ENCODE assay signal across 8 cellular contexts in the genomic region with DNA sequence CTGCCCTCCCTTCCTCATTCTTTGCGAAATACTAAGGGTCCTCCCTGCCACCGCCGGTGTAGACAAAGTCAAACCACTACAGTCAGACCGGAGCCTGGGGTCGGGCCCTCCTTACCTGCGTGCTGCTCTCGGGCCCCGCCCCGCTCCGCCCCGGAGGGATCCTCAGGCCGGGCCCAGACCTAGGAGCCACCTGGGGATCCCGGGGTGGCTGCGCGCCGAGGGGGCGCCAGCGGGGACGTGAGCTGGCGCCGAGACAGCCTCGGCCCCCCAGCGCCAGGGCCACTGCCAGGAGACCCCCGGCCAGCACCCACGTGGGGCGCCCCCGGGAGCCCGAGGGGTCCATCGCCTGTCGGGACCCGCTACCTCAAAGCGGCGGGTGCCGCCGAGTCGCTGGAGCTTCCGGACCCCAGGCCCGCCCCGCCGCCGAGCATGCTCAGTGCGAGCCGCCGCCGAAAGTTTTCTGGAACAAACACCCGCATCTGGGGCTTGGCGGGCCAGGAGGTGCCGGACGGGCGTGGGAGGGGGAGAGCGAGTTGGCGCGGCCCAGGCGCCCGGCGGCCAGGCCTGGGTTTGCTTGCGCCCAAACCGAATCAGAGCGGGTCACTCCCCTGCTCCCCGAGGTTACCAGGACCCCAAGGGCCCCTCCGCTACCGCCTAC. TPM values are rescaled to one million over a fixed set of nuclear protein-coding genes. Genes with fewer than 3 reads are reported as not detected.
DNase-seq lines count a peak whose midpoint lies in the region; ATAC-seq and TF ChIP-seq lines count a peak whose summit lies in the region.

A gene with protein sequence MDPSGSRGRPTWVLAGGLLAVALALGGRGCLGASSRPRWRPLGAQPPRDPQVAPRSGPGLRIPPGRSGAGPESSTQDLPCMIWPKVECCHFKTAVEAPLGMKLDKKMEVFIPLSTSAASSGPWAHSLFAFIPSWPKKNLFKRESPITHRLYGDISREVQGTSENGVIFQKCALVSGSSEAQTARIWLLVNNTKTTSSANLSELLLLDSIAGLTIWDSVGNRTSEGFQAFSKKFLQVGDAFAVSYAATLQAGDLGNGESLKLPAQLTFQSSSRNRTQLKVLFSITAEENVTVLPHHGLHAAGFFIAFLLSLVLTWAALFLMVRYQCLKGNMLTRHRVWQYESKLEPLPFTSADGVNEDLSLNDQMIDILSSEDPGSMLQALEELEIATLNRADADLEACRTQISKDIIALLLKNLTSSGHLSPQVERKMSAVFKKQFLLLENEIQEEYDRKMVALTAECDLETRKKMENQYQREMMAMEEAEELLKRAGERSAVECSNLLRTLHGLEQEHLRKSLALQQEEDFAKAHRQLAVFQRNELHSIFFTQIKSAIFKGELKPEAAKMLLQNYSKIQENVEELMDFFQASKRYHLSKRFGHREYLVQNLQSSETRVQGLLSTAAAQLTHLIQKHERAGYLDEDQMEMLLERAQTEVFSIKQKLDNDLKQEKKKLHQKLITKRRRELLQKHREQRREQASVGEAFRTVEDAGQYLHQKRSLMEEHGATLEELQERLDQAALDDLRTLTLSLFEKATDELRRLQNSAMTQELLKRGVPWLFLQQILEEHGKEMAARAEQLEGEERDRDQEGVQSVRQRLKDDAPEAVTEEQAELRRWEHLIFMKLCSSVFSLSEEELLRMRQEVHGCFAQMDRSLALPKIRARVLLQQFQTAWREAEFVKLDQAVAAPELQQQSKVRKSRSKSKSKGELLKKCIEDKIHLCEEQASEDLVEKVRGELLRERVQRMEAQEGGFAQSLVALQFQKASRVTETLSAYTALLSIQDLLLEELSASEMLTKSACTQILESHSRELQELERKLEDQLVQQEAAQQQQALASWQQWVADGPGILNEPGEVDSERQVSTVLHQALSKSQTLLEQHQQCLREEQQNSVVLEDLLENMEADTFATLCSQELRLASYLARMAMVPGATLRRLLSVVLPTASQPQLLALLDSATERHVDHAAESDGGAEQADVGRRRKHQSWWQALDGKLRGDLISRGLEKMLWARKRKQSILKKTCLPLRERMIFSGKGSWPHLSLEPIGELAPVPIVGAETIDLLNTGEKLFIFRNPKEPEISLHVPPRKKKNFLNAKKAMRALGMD (minus strand): TSS at position 389 of the 658 bp plus-strand sequence. CDS start 46 bp downstream, at position 343.

- peak; percentile 79 for DNase-seq in GM23338 (ENCODE audit: low spot score)
- DNase-seq in activated CD8-positive, alpha-beta memory T cell treated with anti-CD3 and anti-CD28 coated beads, Interleukin-2, amount 10 ng/mL, durations not matched to agents 7 days and 5 days = no peak
- peak; percentile 53 for DNase-seq in fibroblast of peridontal ligament (ENCODE audit: extremely low read depth)
- DNase-seq in ureter (ENCODE audit: low spot score) = peak; percentile 61
- no peak for DNase-seq in AML-193 (lab: John Stamatoyannopoulos, UW)

- peaks cover 36% of the 10 kb centered on the region for H3K27me3 Mint-ChIP-seq in GM23338 (ENCODE audit: insufficient read depth, low read depth, poor library complexity)
- H3K27me3 Mint-ChIP-seq in activated CD8-positive, alpha-beta memory T cell treated with anti-CD3 and anti-CD28 coated beads, Interleukin-2, amount 10 ng/mL, durations not matched to agents 7 days and 5 days = peaks cover 45% of the 10 kb centered on the region

- no peak within 1 kb of the TSS for H3K27ac Mint-ChIP-seq in GM23338
- H3K27ac Mint-ChIP-seq in activated CD8-positive, alpha-beta memory T cell treated with anti-CD3 and anti-CD28 coated beads, Interleukin-2, amount 10 ng/mL, durations not matched to agents 7 days and 5 days = peak within 1 kb of the TSS; percentile 10

- H3K27me3 ChIP-seq in GM23338 (ENCODE audit: insufficient read depth) (peaks cover 30% of the 10 kb centered on the region), mucosa of stomach (ENCODE audit: control insufficient read depth, insufficient read depth, low read length) (peaks cover 43% of the 10 kb centered on the region)

- no peaks in the 10 kb centered on the region; the same call in 1 of the 2 replicates for H3K36me3 ChIP-seq in GM23338 (ENCODE audit: insufficient read depth)
- no peaks in the 10 kb centered on the region for H3K36me3 ChIP-seq in mucosa of stomach (ENCODE audit: control insufficient read depth, insufficient read depth, low read length)

- H3K4me1 ChIP-seq in GM23338 (ENCODE audit: insufficient read depth) (peaks cover 8% of the 10 kb centered on the region; the same call in 1 of the 2 replicates), mucosa of stomach (ENCODE audit: control insufficient read depth, insufficient read depth, low read length) (peaks cover 5% of the 10 kb centered on the region)

- no peaks in the 10 kb centered on the region for H3K9me3 ChIP-seq in mucosa of stomach (ENCODE audit: control insufficient read depth, low read length)

- H3K79me2 ChIP-seq in GM23338 (replicated peaks; ENCODE audit: insufficient read depth) = no peaks in the 10 kb centered on the region; the same call in 1 of the 2 replicates

- H2AFZ ChIP-seq in GM23338 = peak within 1 kb of the TSS; percentile 99

- ATAC-seq in GM23338 = peak; percentile 71
- no peak for ATAC-seq in activated CD8-positive, alpha-beta memory T cell treated with anti-CD3 and anti-CD28 coated beads, Interleukin-2, amount 10 ng/mL, durations not matched to agents 7 days and 5 days
- ATAC-seq in GM19395 (IDR thresholded peaks at IDR 0.05; ENCODE audit: unreplicated experiment) = no peak
- ATAC-seq in HG02884 (IDR thresholded peaks at IDR 0.05; ENCODE audit: unreplicated experiment) = no peak

- H3K4me1 Mint-ChIP-seq in GM23338 = peaks cover 25% of the 10 kb centered on the region
- H3K4me1 Mint-ChIP-seq in activated CD8-positive, alpha-beta memory T cell treated with anti-CD3 and anti-CD28 coated beads, Interleukin-2, amount 10 ng/mL, durations not matched to agents 7 days and 5 days = peaks cover 14% of the 10 kb centered on the region

- peaks cover 19% of the 10 kb centered on the region for H3K9me3 Mint-ChIP-seq in GM23338
- H3K9me3 Mint-ChIP-seq in activated CD8-positive, alpha-beta memory T cell treated with anti-CD3 and anti-CD28 coated beads, Interleukin-2, amount 10 ng/mL, durations not matched to agents 7 days and 5 days (ENCODE audit: low read depth) = peaks cover 3% of the 10 kb centered on the region

- H3K36me3 Mint-ChIP-seq in GM23338 (ENCODE audit: low read depth) = peaks cover 22% of the 10 kb centered on the region
- H3K36me3 Mint-ChIP-seq in activated CD8-positive, alpha-beta memory T cell treated with anti-CD3 and anti-CD28 coated beads, Interleukin-2, amount 10 ng/mL, durations not matched to agents 7 days and 5 days = peaks cover 2% of the 10 kb centered on the region

- peak within 1 kb of the TSS; percentile 82 for H3K4me3 Mint-ChIP-seq in GM23338
- H3K4me3 Mint-ChIP-seq in activated CD8-positive, alpha-beta memory T cell treated with anti-CD3 and anti-CD28 coated beads, Interleukin-2, amount 10 ng/mL, durations not matched to agents 7 days and 5 days = peak within 1 kb of the TSS; percentile 13

- H3K9me2 ChIP-seq in GM23338 (ENCODE audit: insufficient read depth) = no peaks in the 10 kb centered on the region

- peak within 1 kb of the TSS; percentile 88 for H3K4me2 ChIP-seq in GM23338

- CTCF ChIA-PET in activated CD8-positive, alpha-beta memory T cell treated with anti-CD3 and anti-CD28 coated beads, Interleukin-2, amount 10 ng/mL, durations not matched to agents 7 days and 5 days (lab: Charles Lee) = no interaction called here

- TF ChIP-seq CTCF in GM23338 (conservative IDR thresholded peaks at IDR 0.05; ENCODE audit: low read depth in 2 of 2) = no peak

- H3K27ac ChIP-seq in GM23338 (ENCODE audit: low read depth) = no peak within 1 kb of the TSS

- H4K20me1 ChIP-seq in GM23338 (replicated peaks; ENCODE audit: insufficient read depth) = no peaks in the 10 kb centered on the region; the same call in 1 of the 2 replicates

- peak within 1 kb of the TSS; percentile 45 for H3K9ac ChIP-seq in mucosa of stomach (ENCODE audit: low read length)

- peak within 1 kb of the TSS; percentile 76 for H3K4me3 ChIP-seq in GM23338
- H3K4me3 ChIP-seq in mucosa of stomach (ENCODE audit: low read length) = no peak within 1 kb of the TSS

- no peaks in the 10 kb centered on the region for H3F3A ChIP-seq in GM23338 (replicated peaks; ENCODE audit: low read depth)

TF ChIP-seq in GM23338, 12 proteins besides CTCF, POLR2A, EP300 and RAD21:
- TF ChIP-seq NANOG (IDR thresholded peaks at IDR 0.05; ENCODE audit: borderline replicate concordance) = no peak
- TF ChIP-seq POLR2AphosphoS5 (IDR thresholded peaks at IDR 0.05; ENCODE audit: low read depth) = peak; percentile 26; the same call in 1 of the 2 replicates

RNA-seq across cellular contexts. Expression of the gene that starts here (rescaled TPM):
- total RNA-seq in GM23338 (2014; rRNA removed; shearing (Covaris generic)) = 6.8 and 11.5 TPM in 2 replicates
- 3.4 TPM in 2 replicates for polyA plus RNA-seq in GM23338 (2016; fragmentation: Nextera tagmentation; extraction: Ambion mirVana)
- total RNA-seq in activated CD8-positive, alpha-beta memory T cell treated with anti-CD3 and anti-CD28 coated beads, Interleukin-2, amount 10 ng/mL, durations not matched to agents 7 days and 5 days = 1 to 10 TPM; 1.3 to 1.4 TPM
- total RNA-seq in ureter = 6.1 TPM

Comparison
In these comparisons a context has a peak if more than half of its experiments do, and no peak if none do; other contexts are left out.
1. DNase-seq: peak in GM23338 (single experiment), fibroblast of peridontal ligament (single experiment) and ureter (single experiment); none in activated CD8-positive, alpha-beta memory T cell treated with anti-CD3 and anti-CD28 coated beads, Interleukin-2, amount 10 ng/mL, durations not matched to agents 7 days and 5 days (single experiment) and AML-193 (0 of 2).